Comparison of ENCODE assay signal across 14 cellular contexts in genomic region chr15:100330629-100331215, GRCh38. TPM values are rescaled to one million over a fixed set of nuclear protein-coding genes. Genes with fewer than 3 reads are reported as not detected.
DNase-seq lines count a peak whose midpoint lies in the region; ATAC-seq lines count a peak whose summit lies in the region.
"Had no signal": no experiment of that assay in that cellular context is flagged by ENCODE, and none has a peak within 500 bp of the region (broad histone marks: within the 10 kb centered on the region; RNA-seq: fewer than 3 reads in every experiment).

No MANE protein-coding gene starts in this region.

- no peaks in the 10 kb centered on the region for H3K9me3 Mint-ChIP-seq in activated naive CD4-positive, alpha-beta T cell treated with anti-CD3 and anti-CD28 coated beads, Interleukin-2, amount 10 ng/mL, durations not matched to agents 7 days and 5 days
- H3K9me3 Mint-ChIP-seq in central memory CD8-positive, alpha-beta T cell, result no peaks in the 10 kb centered on the region

- CTCF ChIA-PET in activated naive CD4-positive, alpha-beta T cell treated with anti-CD3 and anti-CD28 coated beads, Interleukin-2, amount 10 ng/mL, durations not matched to agents 7 days and 5 days (lab: Charles Lee), result interaction anchor here (0.6 to 2.2 kb wide), 5 partner anchors 8 to 676 kb away, joined by 3 to 15 read pairs (median 7); no protein-coding TSS in a partner anchor

- peak overlapping the region; percentile 73 for H3K27ac ChIP-seq in thymus (ENCODE audit: low read depth)
- H3K27ac ChIP-seq: cardiac muscle cell, SJCRH30, VCaP had no signal

- H3K4me3 ChIP-seq in thymus (ENCODE audit: low read length), result peak overlapping the region; percentile 25
- H3K4me3 ChIP-seq: cardiac muscle cell, SJCRH30, smooth muscle cell had no signal

- H3K4me3 Mint-ChIP-seq in activated naive CD4-positive, alpha-beta T cell treated with anti-CD3 and anti-CD28 coated beads, Interleukin-2, amount 10 ng/mL, durations not matched to agents 7 days and 5 days, result peak overlapping the region; percentile 57
- peak overlapping the region; percentile 79 for H3K4me3 Mint-ChIP-seq in T-helper 17 cell
- H3K4me3 Mint-ChIP-seq in central memory CD8-positive, alpha-beta T cell, result peak overlapping the region; percentile 67

- 48% methylated on average over 12 of the region's 12 CpGs for WGBS in thymus

- H3K36me3 ChIP-seq in thymus (ENCODE audit: control insufficient read depth, insufficient read depth), result no peaks in the 10 kb centered on the region
- H3K36me3 ChIP-seq: cardiac muscle cell, SJCRH30 had no signal

- H3K27me3 Mint-ChIP-seq in activated naive CD4-positive, alpha-beta T cell treated with anti-CD3 and anti-CD28 coated beads, Interleukin-2, amount 10 ng/mL, durations not matched to agents 7 days and 5 days, result peaks cover 22% of the 10 kb centered on the region
- H3K27me3 Mint-ChIP-seq in T-helper 17 cell, result no peaks in the 10 kb centered on the region
- H3K27me3 Mint-ChIP-seq in central memory CD8-positive, alpha-beta T cell, result no peaks in the 10 kb centered on the region

- H3K27ac Mint-ChIP-seq in activated naive CD4-positive, alpha-beta T cell treated with anti-CD3 and anti-CD28 coated beads, Interleukin-2, amount 10 ng/mL, durations not matched to agents 7 days and 5 days, result peak overlapping the region; percentile 94
- H3K27ac Mint-ChIP-seq in T-helper 17 cell, result peak overlapping the region; percentile 76
- peak overlapping the region; percentile 69 for H3K27ac Mint-ChIP-seq in central memory CD8-positive, alpha-beta T cell (ENCODE audit: low read depth)

- peaks cover 80% of the 10 kb centered on the region for H3K4me1 Mint-ChIP-seq in activated naive CD4-positive, alpha-beta T cell treated with anti-CD3 and anti-CD28 coated beads, Interleukin-2, amount 10 ng/mL, durations not matched to agents 7 days and 5 days
- peaks cover 35% of the 10 kb centered on the region for H3K4me1 Mint-ChIP-seq in T-helper 17 cell
- H3K4me1 Mint-ChIP-seq in central memory CD8-positive, alpha-beta T cell, result peaks cover 61% of the 10 kb centered on the region

- H3K36me3 Mint-ChIP-seq in activated naive CD4-positive, alpha-beta T cell treated with anti-CD3 and anti-CD28 coated beads, Interleukin-2, amount 10 ng/mL, durations not matched to agents 7 days and 5 days, result peaks cover 18% of the 10 kb centered on the region
- H3K36me3 Mint-ChIP-seq in T-helper 17 cell (ENCODE audit: low read depth), result no peaks in the 10 kb centered on the region
- H3K36me3 Mint-ChIP-seq in central memory CD8-positive, alpha-beta T cell (ENCODE audit: insufficient read depth), result peaks cover 8% of the 10 kb centered on the region

- no peaks in the 10 kb centered on the region for H3K27me3 ChIP-seq in thymus (ENCODE audit: control insufficient read depth, insufficient read depth)
- H3K27me3 ChIP-seq: SJCRH30 had no signal

- H3K4me1 ChIP-seq in thymus (ENCODE audit: control insufficient read depth, insufficient read depth, low read length), result peaks cover 40% of the 10 kb centered on the region
- H3K4me1 ChIP-seq: SJCRH30 had no signal

- H3K9me3 ChIP-seq in T-helper 17 cell (ENCODE audit: control insufficient read depth, low read length, poor library complexity, severe bottlenecking), result no peaks in the 10 kb centered on the region
- H3K9me3 ChIP-seq in thymus (ENCODE audit: control insufficient read depth), result no peaks in the 10 kb centered on the region
- H3K9me3 ChIP-seq: SJCRH30 had no signal

- DNase-seq in activated naive CD4-positive, alpha-beta T cell treated with anti-CD3 and anti-CD28 coated beads, Interleukin-2, amount 10 ng/mL, durations not matched to agents 7 days and 5 days, result peak; percentile 74
- DNase-seq in activated naive CD4-positive, alpha-beta T cell treated with Interleukin-2 at 50 U/mL for 16 hours, result no peak
- no peak for DNase-seq in T-helper 17 cell
- DNase-seq in central memory CD8-positive, alpha-beta T cell (ENCODE audit: low spot score in 2 of 2), result no peak
- DNase-seq in NCI-H1436 treated with DMSO at 0.1 percent for 48 hours (lab: John Stamatoyannopoulos, UW), result no peak
- DNase-seq in iPS-NIHi7 (ENCODE audit: extremely low spot score), result no peak
- no peak for DNase-seq in NCI-H748 (lab: John Stamatoyannopoulos, UW; ENCODE audit: unreplicated experiment)
- DNase-seq: DMS 273 treated with DMSO at 0.1 percent for 48 hours, SJCRH30 had no signal

- ATAC-seq in T-helper 17 cell, result peak; percentile 86
- peak; percentile 91 for ATAC-seq in central memory CD8-positive, alpha-beta T cell (replicated peaks; ENCODE audit: extremely low read depth, poor library complexity, severe bottlenecking)

RNA-seq across cellular contexts. Expression of gene ADAMTS17, which starts 11.1 kb away (rescaled TPM):
- total RNA-seq in T-helper 17 cell, result 10 to 100 TPM in 1 of 2 donors, 1 to 10 TPM in 1; 8.1 to 10.6 TPM
- 5.6 TPM for polyA plus RNA-seq in thymus
- total RNA-seq: glomerular endothelial cell had no signal
